17 cellular contexts compared by ENCODE assay signal in genomic region chr2:74531666-74532065, GRCh38. TPM values are rescaled to one million over a fixed set of nuclear protein-coding genes. Genes with fewer than 3 reads are reported as not detected.
DNase-seq lines count a peak whose midpoint lies in the region; ATAC-seq and TF ChIP-seq lines count a peak whose summit lies in the region.
"Had no signal": no experiment of that assay in that cellular context is flagged by ENCODE, and none has a peak within 500 bp of the region (broad histone marks: within the 10 kb centered on the region; RNA-seq: fewer than 3 reads in every experiment).

No MANE protein-coding gene starts in this region.

- H3K4me3 ChIP-seq in CD4-positive, CD25-positive, alpha-beta regulatory T cell (ENCODE audit: low read depth, low read length), result peak overlapping the region; percentile 75
- H3K4me3 ChIP-seq in GM12875 (ENCODE audit: low read depth, low read length), result peak overlapping the region; percentile 82

- intact Hi-C loops in activated T-helper 1 cell treated with anti-CD3 and anti-CD28 coated beads, Interleukin-12 subunit alpha, Interleukin-12 subunit beta, Interleukin-2, Interleukin-4 antibody, amounts not matched to agents 30 ng/mL and 10 ng/mL and 1 ng/mL, durations not matched to agents 14 hours and 24 hours and 36 hours (cut with micrococcal nuclease), result loop anchor here (1.0 to 2.0 kb wide), 3 partner anchors 17 to 281 kb away; no protein-coding TSS in a partner anchor
- intact Hi-C loops in natural killer cell (cut with micrococcal nuclease), result loop anchor here (1.0 to 2.0 kb wide), 2 partner anchors 48 to 281 kb away; partner anchors contain the start of gene TTC31

- H3K9me3 ChIP-seq in CD4-positive, CD25-positive, alpha-beta regulatory T cell (ENCODE audit: control insufficient read depth in 2 of 2, low read length in 2 of 2), result no peaks in the 10 kb centered on the region
- H3K9me3 ChIP-seq: thoracic aorta had no signal

- peaks cover 27% of the 10 kb centered on the region for H3K36me3 Mint-ChIP-seq in CD4-positive, CD25-positive, alpha-beta regulatory T cell
- H3K36me3 Mint-ChIP-seq in activated T-helper 1 cell treated with anti-CD3 and anti-CD28 coated beads, Interleukin-12 subunit alpha, Interleukin-12 subunit beta, Interleukin-2, Interleukin-4 antibody, amounts not matched to agents 30 ng/mL and 10 ng/mL and 1 ng/mL, durations not matched to agents 14 hours and 24 hours and 36 hours (ENCODE audit: low read depth), result peaks cover 46% of the 10 kb centered on the region
- H3K36me3 Mint-ChIP-seq in natural killer cell, result peaks cover 3% of the 10 kb centered on the region

- peak overlapping the region in 2 of 3 donors; percentile 17 to 49 for H3K27ac Mint-ChIP-seq in CD4-positive, CD25-positive, alpha-beta regulatory T cell
- H3K27ac Mint-ChIP-seq in activated T-helper 1 cell treated with anti-CD3 and anti-CD28 coated beads, Interleukin-12 subunit alpha, Interleukin-12 subunit beta, Interleukin-2, Interleukin-4 antibody, amounts not matched to agents 30 ng/mL and 10 ng/mL and 1 ng/mL, durations not matched to agents 14 hours and 24 hours and 36 hours, result peak overlapping the region; percentile 95
- H3K27ac Mint-ChIP-seq in natural killer cell, result peak overlapping the region; percentile 94 to 95

- no peaks in the 10 kb centered on the region for H3K9me3 Mint-ChIP-seq in CD4-positive, CD25-positive, alpha-beta regulatory T cell
- H3K9me3 Mint-ChIP-seq in activated T-helper 1 cell treated with anti-CD3 and anti-CD28 coated beads, Interleukin-12 subunit alpha, Interleukin-12 subunit beta, Interleukin-2, Interleukin-4 antibody, amounts not matched to agents 30 ng/mL and 10 ng/mL and 1 ng/mL, durations not matched to agents 14 hours and 24 hours and 36 hours, result no peaks in the 10 kb centered on the region
- no peaks in the 10 kb centered on the region for H3K9me3 Mint-ChIP-seq in natural killer cell

- peaks cover 27% of the 10 kb centered on the region for H3K4me1 ChIP-seq in CD4-positive, CD25-positive, alpha-beta regulatory T cell (ENCODE audit: control insufficient read depth, insufficient read depth, low read length, poor library complexity, severe bottlenecking)

- peaks cover 7 to 45% (median 27%) of the 10 kb centered on the region in 4 donors for H3K4me1 Mint-ChIP-seq in CD4-positive, CD25-positive, alpha-beta regulatory T cell
- peaks cover 43% of the 10 kb centered on the region for H3K4me1 Mint-ChIP-seq in activated T-helper 1 cell treated with anti-CD3 and anti-CD28 coated beads, Interleukin-12 subunit alpha, Interleukin-12 subunit beta, Interleukin-2, Interleukin-4 antibody, amounts not matched to agents 30 ng/mL and 10 ng/mL and 1 ng/mL, durations not matched to agents 14 hours and 24 hours and 36 hours (ENCODE audit: low read depth)
- peaks cover 32 to 43% of the 10 kb centered on the region in 2 donors for H3K4me1 Mint-ChIP-seq in natural killer cell

- H3K27me3 ChIP-seq in CD4-positive, CD25-positive, alpha-beta regulatory T cell (ENCODE audit: control insufficient read depth, insufficient read depth, low read length), result no peaks in the 10 kb centered on the region

- peaks cover 16% of the 10 kb centered on the region for H3K36me3 ChIP-seq in CD4-positive, CD25-positive, alpha-beta regulatory T cell (ENCODE audit: control insufficient read depth, insufficient read depth, low read length)

- no peak for ATAC-seq in CD4-positive, CD25-positive, alpha-beta regulatory T cell (ENCODE audit: low read depth in 2 of 2)
- no peak for ATAC-seq in natural killer cell
- no peak for ATAC-seq in HG03139 (IDR thresholded peaks at IDR 0.05; ENCODE audit: unreplicated experiment)
- ATAC-seq: right cardiac atrium had no signal

- H3K27ac ChIP-seq in CD4-positive, CD25-positive, alpha-beta regulatory T cell (ENCODE audit: insufficient read depth, low read length, poor library complexity, severe bottlenecking), result no peak overlapping the region

- TF ChIP-seq CTCF in GM12875 (IDR thresholded peaks at IDR 0.05; ENCODE audit: borderline replicate concordance, insufficient read depth, low read depth, low read length), result no peak
- TF ChIP-seq CTCF in natural killer cell (IDR thresholded peaks at IDR 0.05), result no peak

- DNase-seq in CD4-positive, CD25-positive, alpha-beta regulatory T cell, result no peak
- no peak for DNase-seq in activated T-helper 1 cell treated with anti-CD3 and anti-CD28 coated beads, Interleukin-12 subunit alpha, Interleukin-12 subunit beta, Interleukin-2, Interleukin-4 antibody, amounts not matched to agents 30 ng/mL and 10 ng/mL and 1 ng/mL, durations not matched to agents 14 hours and 24 hours and 36 hours (ENCODE audit: low spot score)
- DNase-seq in natural killer cell, result no peak
- DNase-seq in DMS79 (lab: John Stamatoyannopoulos, UW), result no peak
- DNase-seq in NCI-H1694 treated with DMSO at 0.1 percent for 48 hours (lab: John Stamatoyannopoulos, UW), result no peak
- no peak for DNase-seq in inferior parietal cortex (ENCODE audit: extremely low spot score)
- DNase-seq: activated effector memory CD4-positive, alpha-beta T cell treated with Interleukin-2 at 50 U/mL for 16 hours; Calu3; H7; NCI-H1105 treated with DMSO at 0.1 percent for 48 hours; NCI-H510A; right cardiac atrium had no signal

- H3K27me3 Mint-ChIP-seq in CD4-positive, CD25-positive, alpha-beta regulatory T cell, result no peaks in the 10 kb centered on the region
- no peaks in the 10 kb centered on the region for H3K27me3 Mint-ChIP-seq in activated T-helper 1 cell treated with anti-CD3 and anti-CD28 coated beads, Interleukin-12 subunit alpha, Interleukin-12 subunit beta, Interleukin-2, Interleukin-4 antibody, amounts not matched to agents 30 ng/mL and 10 ng/mL and 1 ng/mL, durations not matched to agents 14 hours and 24 hours and 36 hours (ENCODE audit: insufficient read depth)
- H3K27me3 Mint-ChIP-seq in natural killer cell (ENCODE audit: low read depth in 2 of 2), result no peaks in the 10 kb centered on the region

- peak overlapping the region; percentile 54 to 96 (median 90) for H3K4me3 Mint-ChIP-seq in CD4-positive, CD25-positive, alpha-beta regulatory T cell
- peak overlapping the region; percentile 99 for H3K4me3 Mint-ChIP-seq in activated T-helper 1 cell treated with anti-CD3 and anti-CD28 coated beads, Interleukin-12 subunit alpha, Interleukin-12 subunit beta, Interleukin-2, Interleukin-4 antibody, amounts not matched to agents 30 ng/mL and 10 ng/mL and 1 ng/mL, durations not matched to agents 14 hours and 24 hours and 36 hours
- no peak overlapping the region for H3K4me3 Mint-ChIP-seq in natural killer cell

RNA-seq across cellular contexts. Expression of gene HTRA2, which starts 1.9 kb away (rescaled TPM):
- 25.8 TPM for total RNA-seq in CD4-positive, CD25-positive, alpha-beta regulatory T cell
- 10 to 100 TPM; 26.6 to 34.1 (median 30.5) TPM for polyA plus RNA-seq in CD4-positive, CD25-positive, alpha-beta regulatory T cell
- total RNA-seq in activated T-helper 1 cell treated with anti-CD3 and anti-CD28 coated beads, Interleukin-12 subunit alpha, Interleukin-12 subunit beta, Interleukin-2, Interleukin-4 antibody, amounts not matched to agents 30 ng/mL and 10 ng/mL and 1 ng/mL, durations not matched to agents 14 hours and 24 hours and 36 hours, result 57.0 and 57.3 TPM in 2 replicates
- total RNA-seq in natural killer cell, result 10 to 100 TPM; 32.1 to 47.6 (median 45.2) TPM

RNA-seq across cellular contexts. Expression of gene AUP1, which starts 2.2 kb away (rescaled TPM):
- total RNA-seq in CD4-positive, CD25-positive, alpha-beta regulatory T cell, result 183 TPM
- 100 to 1,000 TPM in 2 of 4 donors, 10 to 100 TPM in 2; 85.7 to 112 (median 99.7) TPM for polyA plus RNA-seq in CD4-positive, CD25-positive, alpha-beta regulatory T cell
- total RNA-seq in activated T-helper 1 cell treated with anti-CD3 and anti-CD28 coated beads, Interleukin-12 subunit alpha, Interleukin-12 subunit beta, Interleukin-2, Interleukin-4 antibody, amounts not matched to agents 30 ng/mL and 10 ng/mL and 1 ng/mL, durations not matched to agents 14 hours and 24 hours and 36 hours, result 178 and 187 TPM in 2 replicates
- total RNA-seq in natural killer cell, result 100 to 1,000 TPM; 234 to 242 (median 237) TPM

RNA-seq across cellular contexts. Expression of gene DQX1, which starts 5.6 kb away (rescaled TPM):
- 0.15 TPM for total RNA-seq in CD4-positive, CD25-positive, alpha-beta regulatory T cell
- not detected for polyA plus RNA-seq in CD4-positive, CD25-positive, alpha-beta regulatory T cell
- 0.65 and 0.86 TPM in 2 replicates for total RNA-seq in activated T-helper 1 cell treated with anti-CD3 and anti-CD28 coated beads, Interleukin-12 subunit alpha, Interleukin-12 subunit beta, Interleukin-2, Interleukin-4 antibody, amounts not matched to agents 30 ng/mL and 10 ng/mL and 1 ng/mL, durations not matched to agents 14 hours and 24 hours and 36 hours
- total RNA-seq in natural killer cell, result under 1 TPM in 2 of 3 donors, not detected in 1; 0.21 to 0.43 TPM
- total RNA-seq: fibroblast of lung, mesenteric fat pad, right cardiac atrium had no signal
- polyA plus RNA-seq: fibroblast of lung, right cardiac atrium had no signal

RNA-seq across cellular contexts. Expression of gene TLX2, which starts 17.4 kb away (rescaled TPM):
- total RNA-seq in CD4-positive, CD25-positive, alpha-beta regulatory T cell, result not detected
- polyA plus RNA-seq in CD4-positive, CD25-positive, alpha-beta regulatory T cell, result under 1 TPM in 2 of 4 donors, not detected in 2; 0.10 to 0.14 TPM
- 1.2 and 1.5 TPM in 2 replicates for total RNA-seq in activated T-helper 1 cell treated with anti-CD3 and anti-CD28 coated beads, Interleukin-12 subunit alpha, Interleukin-12 subunit beta, Interleukin-2, Interleukin-4 antibody, amounts not matched to agents 30 ng/mL and 10 ng/mL and 1 ng/mL, durations not matched to agents 14 hours and 24 hours and 36 hours
- under 1 TPM in 2 of 3 donors, not detected in 1; 0.23 to 0.45 TPM for total RNA-seq in natural killer cell
- total RNA-seq: Calu3, H7, mesenteric fat pad, right cardiac atrium, thoracic aorta had no signal
- polyA plus RNA-seq: fibroblast of lung had no signal

RNA-seq across cellular contexts. Expression of gene LOXL3, which starts 22.1 kb away (rescaled TPM):
- total RNA-seq in CD4-positive, CD25-positive, alpha-beta regulatory T cell, result 1.1 TPM
- polyA plus RNA-seq in CD4-positive, CD25-positive, alpha-beta regulatory T cell, result under 1 TPM in 1 of 4 donors, not detected in 3; 0.09 TPM
- total RNA-seq in activated T-helper 1 cell treated with anti-CD3 and anti-CD28 coated beads, Interleukin-12 subunit alpha, Interleukin-12 subunit beta, Interleukin-2, Interleukin-4 antibody, amounts not matched to agents 30 ng/mL and 10 ng/mL and 1 ng/mL, durations not matched to agents 14 hours and 24 hours and 36 hours, result 1.9 and 2.0 TPM in 2 replicates
- 1 to 10 TPM in 1 of 3 donors, under 1 TPM in 2; 0.43 to 2.0 (median 0.93) TPM for total RNA-seq in natural killer cell

Comparison
In these comparisons a context has a peak if more than half of its experiments do, and no peak if none do; other contexts are left out.
1. H3K27ac Mint-ChIP-seq: peak in every context shown above with its lines; median percentile 95 in activated T-helper 1 cell treated with anti-CD3 and anti-CD28 coated beads, Interleukin-12 subunit alpha, Interleukin-12 subunit beta, Interleukin-2, Interleukin-4 antibody, amounts not matched to agents 30 ng/mL and 10 ng/mL and 1 ng/mL, durations not matched to agents 14 hours and 24 hours and 36 hours; 94 in natural killer cell; 33 in CD4-positive, CD25-positive, alpha-beta regulatory T cell.